Comparison of ENCODE assay signal across 8 cellular contexts in the genomic region with DNA sequence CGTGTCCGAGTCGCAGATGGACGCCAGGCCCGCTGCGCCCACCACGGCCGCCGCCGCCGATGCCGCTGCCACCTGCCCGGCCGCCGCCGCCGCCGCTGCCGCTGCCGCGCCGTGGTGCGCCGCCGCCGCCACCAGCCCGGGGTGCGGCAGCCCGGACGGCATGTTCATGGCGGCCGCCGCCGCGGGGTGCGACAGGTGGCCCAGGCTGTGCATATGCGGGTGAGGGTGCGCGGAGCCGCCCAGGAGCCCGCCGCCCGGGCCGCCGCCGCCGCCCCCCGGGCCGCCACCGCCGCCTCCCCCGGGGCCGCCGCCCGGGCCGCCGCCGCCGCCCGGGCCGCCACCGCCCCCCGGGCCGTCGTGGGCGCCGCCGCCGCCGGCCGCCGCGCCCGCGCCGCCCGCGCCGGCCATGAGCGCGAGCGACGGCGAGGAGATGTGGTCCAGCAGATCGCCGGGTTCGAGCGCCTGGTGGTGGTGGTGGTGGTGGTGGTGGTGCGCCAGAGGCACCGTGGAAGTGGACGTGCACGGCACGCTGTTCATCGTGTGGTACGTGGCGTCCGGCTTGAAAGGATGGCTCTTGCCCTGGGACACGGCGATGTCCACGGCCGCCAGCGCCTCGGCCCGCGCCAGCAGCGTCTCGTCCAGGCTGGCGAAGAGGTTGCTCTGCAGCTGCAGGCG. TPM values are rescaled to one million over a fixed set of nuclear protein-coding genes. Genes with fewer than 3 reads are reported as not detected.
A peak's percentile ranks its signal among the peaks of the same experiment; 100 is the strongest.
DNase-seq lines count a peak whose midpoint lies in the region; ATAC-seq and TF ChIP-seq lines count a peak whose summit lies in the region.

No MANE protein-coding gene starts in this region.

- H2BK5ac ChIP-seq in mesendoderm (ENCODE audit: low read length) = no peak overlapping the region

- H3K9me3 Mint-ChIP-seq in activated T-helper 1 cell treated with anti-CD3 and anti-CD28 coated beads, Interleukin-12 subunit alpha, Interleukin-12 subunit beta, Interleukin-2, Interleukin-4 antibody, amounts not matched to agents 30 ng/mL and 10 ng/mL and 1 ng/mL, durations not matched to agents 14 hours and 24 hours and 36 hours = no peaks in the 10 kb centered on the region

- no peaks in the 10 kb centered on the region for H3K79me2 ChIP-seq in mesendoderm (ENCODE audit: control insufficient read depth, insufficient read depth, low read length)

- no peak overlapping the region for H3K9ac ChIP-seq in mesendoderm (ENCODE audit: low read length)

- H3K27me3 ChIP-seq in A673 (replicated peaks; ENCODE audit: insufficient read depth, low read depth, low read length, poor library complexity) = peaks cover 94% of the 10 kb centered on the region
- peaks cover 3% of the 10 kb centered on the region; the same call in 1 of the 2 replicates for H3K27me3 ChIP-seq in GM06990 (replicated peaks; ENCODE audit: control insufficient read depth, insufficient read depth, low read length)
- peaks cover 83% of the 10 kb centered on the region for H3K27me3 ChIP-seq in mesendoderm (ENCODE audit: insufficient read depth, low read length, poor library complexity)

- H3K36me3 ChIP-seq in A673 (ENCODE audit: insufficient read depth, low read length, poor library complexity, severe bottlenecking) = no peaks in the 10 kb centered on the region
- no peaks in the 10 kb centered on the region for H3K36me3 ChIP-seq in GM06990 (ENCODE audit: control insufficient read depth, insufficient read depth, low read length)
- no peaks in the 10 kb centered on the region for H3K36me3 ChIP-seq in mesendoderm (ENCODE audit: control insufficient read depth, insufficient read depth, low read length)

- peaks cover 88% of the 10 kb centered on the region for H3K27me3 Mint-ChIP-seq in activated T-helper 1 cell treated with anti-CD3 and anti-CD28 coated beads, Interleukin-12 subunit alpha, Interleukin-12 subunit beta, Interleukin-2, Interleukin-4 antibody, amounts not matched to agents 30 ng/mL and 10 ng/mL and 1 ng/mL, durations not matched to agents 14 hours and 24 hours and 36 hours (ENCODE audit: insufficient read depth)

- peak overlapping the region; percentile 82 for H3K27ac Mint-ChIP-seq in activated T-helper 1 cell treated with anti-CD3 and anti-CD28 coated beads, Interleukin-12 subunit alpha, Interleukin-12 subunit beta, Interleukin-2, Interleukin-4 antibody, amounts not matched to agents 30 ng/mL and 10 ng/mL and 1 ng/mL, durations not matched to agents 14 hours and 24 hours and 36 hours

- TF ChIP-seq CTCF in A673 (conservative IDR thresholded peaks at IDR 0.05; ENCODE audit: low read depth, low read length) (no peak), GM06990 (IDR thresholded peaks at IDR 0.05; ENCODE audit: insufficient read depth, low read length, poor library complexity, severe bottlenecking) (no peak)

- H2BK15ac ChIP-seq in mesendoderm (replicated peaks; ENCODE audit: low read depth) = no peak overlapping the region

- peak overlapping the region; percentile 24 for H3K27ac ChIP-seq in A673 (ENCODE audit: low read depth, low read length, poor library complexity, severe bottlenecking)
- no peak overlapping the region for H3K27ac ChIP-seq in mesendoderm (ENCODE audit: low read depth, low read length)

- H3K4me1 Mint-ChIP-seq in activated T-helper 1 cell treated with anti-CD3 and anti-CD28 coated beads, Interleukin-12 subunit alpha, Interleukin-12 subunit beta, Interleukin-2, Interleukin-4 antibody, amounts not matched to agents 30 ng/mL and 10 ng/mL and 1 ng/mL, durations not matched to agents 14 hours and 24 hours and 36 hours (ENCODE audit: low read depth) = peaks cover 29% of the 10 kb centered on the region

- no peaks in the 10 kb centered on the region for H3K79me1 ChIP-seq in mesendoderm (ENCODE audit: low read length)

- H3K18ac ChIP-seq in mesendoderm (ENCODE audit: low read length) = no peak overlapping the region

- DNase-seq in A673 (ENCODE audit: low spot score) (no peak), GM06990 (ENCODE audit: extremely low read depth, insufficient read length) (no peak), mesendoderm (no peak), cerebellum (ENCODE audit: low spot score) (no peak), head of caudate nucleus (no peak)
- no peak for DNase-seq in activated T-helper 1 cell treated with anti-CD3 and anti-CD28 coated beads, Interleukin-12 subunit alpha, Interleukin-12 subunit beta, Interleukin-2, Interleukin-4 antibody, amounts not matched to agents 30 ng/mL and 10 ng/mL and 1 ng/mL, durations not matched to agents 14 hours and 24 hours and 36 hours (ENCODE audit: low spot score)

- WGBS in mesendoderm (ENCODE audit: extremely low coverage, insufficient coverage, low lambda C conversion rate) = no CpG with 5 or more reads among the region's 109 CpGs

- peaks cover 2% of the 10 kb centered on the region for H3K36me3 Mint-ChIP-seq in activated T-helper 1 cell treated with anti-CD3 and anti-CD28 coated beads, Interleukin-12 subunit alpha, Interleukin-12 subunit beta, Interleukin-2, Interleukin-4 antibody, amounts not matched to agents 30 ng/mL and 10 ng/mL and 1 ng/mL, durations not matched to agents 14 hours and 24 hours and 36 hours (ENCODE audit: low read depth)

- BruUV-seq in A673 (replicated peaks; lab: Mats Ljungman, UMichigan) = no TSS peak

- H3K4me3 ChIP-seq in A673 (ENCODE audit: low read depth, low read length, poor library complexity, severe bottlenecking) (peak overlapping the region; percentile 63), GM06990 (replicated peaks; ENCODE audit: low read depth, low read length) (peak overlapping the region; percentile 58), mesendoderm (ENCODE audit: low read length) (no peak overlapping the region)

- CTCF ChIA-PET in A673 (lab: Charles Lee) = no interaction called here

- POLR2A ChIA-PET in A673 (lab: Charles Lee; ENCODE audit: low non-redundant PET) = no interaction called here

- H4K8ac ChIP-seq in mesendoderm (ENCODE audit: low read depth, low read length) = no peak overlapping the region

- H3K4ac ChIP-seq in mesendoderm (ENCODE audit: low read depth, low read length) = no peak overlapping the region

- H3K23ac ChIP-seq in mesendoderm (ENCODE audit: low read length) = no peak overlapping the region

- H3K4me2 ChIP-seq in mesendoderm (ENCODE audit: low read length) = peak overlapping the region; percentile 41

- intact Hi-C loops in A673 (cut with micrococcal nuclease; ENCODE audit: unreplicated experiment) = loop anchor here (2.0 to 10.0 kb wide), 2 partner anchors 57 to 933 kb away; partner anchors contain the start of gene OBI1
- intact Hi-C loops in activated T-helper 1 cell treated with anti-CD3 and anti-CD28 coated beads, Interleukin-12 subunit alpha, Interleukin-12 subunit beta, Interleukin-2, Interleukin-4 antibody, amounts not matched to agents 30 ng/mL and 10 ng/mL and 1 ng/mL, durations not matched to agents 14 hours and 24 hours and 36 hours (cut with micrococcal nuclease) = loop anchor here (5.0 kb wide), 1 partner anchor 375 kb away; no protein-coding TSS in a partner anchor
- intact Hi-C loops in head of caudate nucleus (cut with DNase I) = loop anchor here (10.0 kb wide), 1 partner anchor 53 kb away; the partner anchor contains the start of gene OBI1

- H3K4me3 Mint-ChIP-seq in activated T-helper 1 cell treated with anti-CD3 and anti-CD28 coated beads, Interleukin-12 subunit alpha, Interleukin-12 subunit beta, Interleukin-2, Interleukin-4 antibody, amounts not matched to agents 30 ng/mL and 10 ng/mL and 1 ng/mL, durations not matched to agents 14 hours and 24 hours and 36 hours = peak overlapping the region; percentile 71

- H3K9me3 ChIP-seq in A673 (ENCODE audit: low read depth, low read length, poor library complexity, severe bottlenecking) = no peaks in the 10 kb centered on the region

- H3K4me1 ChIP-seq in A673 (ENCODE audit: insufficient read depth, low read length, poor library complexity, severe bottlenecking) = peaks cover 30% of the 10 kb centered on the region
- H3K4me1 ChIP-seq in mesendoderm (ENCODE audit: control insufficient read depth, low read depth, low read length) = peaks cover 2% of the 10 kb centered on the region

- peak overlapping the region; percentile 50 for H3K56ac ChIP-seq in mesendoderm (ENCODE audit: low read length)

- no peak overlapping the region for H2BK120ac ChIP-seq in mesendoderm (ENCODE audit: low read depth, low read length)

- H4K5ac ChIP-seq in mesendoderm (ENCODE audit: low read length) = no peak overlapping the region

- no peak for ATAC-seq in GM18909 (IDR thresholded peaks at IDR 0.05; ENCODE audit: poor library complexity, unreplicated experiment)
- no peak for ATAC-seq in GM21529 (IDR thresholded peaks at IDR 0.05; ENCODE audit: unreplicated experiment)

- no peak overlapping the region for H2AK5ac ChIP-seq in mesendoderm (ENCODE audit: low read length)

RNA-seq across cellular contexts. Expression of gene POU4F1, which starts 1.3 kb away (rescaled TPM):
- 12.6 and 16.8 TPM in 2 replicates for total RNA-seq in A673 (2021)
- 0.23 and 0.29 TPM in 2 replicates for total RNA-seq in activated T-helper 1 cell treated with anti-CD3 and anti-CD28 coated beads, Interleukin-12 subunit alpha, Interleukin-12 subunit beta, Interleukin-2, Interleukin-4 antibody, amounts not matched to agents 30 ng/mL and 10 ng/mL and 1 ng/mL, durations not matched to agents 14 hours and 24 hours and 36 hours
- polyA plus RNA-seq in mesendoderm (2013, experiment 1 of 2) = 0.15 TPM
- 0.15 TPM for polyA plus RNA-seq in mesendoderm (2013, experiment 2 of 2)
- total RNA-seq in cerebellum = 0.18 TPM

RNA-seq across cellular contexts. Expression of gene OBI1, which starts 56.9 kb away (rescaled TPM):
- total RNA-seq in A673 (2021) (24.2 and 24.3 TPM in 2 replicates), cerebellum (31.5 TPM)
- 20.0 and 21.1 TPM in 2 replicates for total RNA-seq in activated T-helper 1 cell treated with anti-CD3 and anti-CD28 coated beads, Interleukin-12 subunit alpha, Interleukin-12 subunit beta, Interleukin-2, Interleukin-4 antibody, amounts not matched to agents 30 ng/mL and 10 ng/mL and 1 ng/mL, durations not matched to agents 14 hours and 24 hours and 36 hours
- polyA plus RNA-seq in mesendoderm (2013, experiment 1 of 2) = 6.5 TPM
- 6.3 TPM for polyA plus RNA-seq in mesendoderm (2013, experiment 2 of 2)

Comparison
In these comparisons a context has a peak if more than half of its experiments do, and no peak if none do; other contexts are left out.
1. RNA of gene POU4F1, which starts 1.3 kb away (total RNA-seq): 12.6 to 16.8 TPM in A673; 0.23 to 0.29 TPM in activated T-helper 1 cell treated with anti-CD3 and anti-CD28 coated beads, Interleukin-12 subunit alpha, Interleukin-12 subunit beta, Interleukin-2, Interleukin-4 antibody, amounts not matched to agents 30 ng/mL and 10 ng/mL and 1 ng/mL, durations not matched to agents 14 hours and 24 hours and 36 hours and 0.18 TPM in cerebellum (single experiment); every median in the first group is over 10 times any median in the second.